Comparison of ENCODE assay signal across 33 cellular contexts in the genomic region with DNA sequence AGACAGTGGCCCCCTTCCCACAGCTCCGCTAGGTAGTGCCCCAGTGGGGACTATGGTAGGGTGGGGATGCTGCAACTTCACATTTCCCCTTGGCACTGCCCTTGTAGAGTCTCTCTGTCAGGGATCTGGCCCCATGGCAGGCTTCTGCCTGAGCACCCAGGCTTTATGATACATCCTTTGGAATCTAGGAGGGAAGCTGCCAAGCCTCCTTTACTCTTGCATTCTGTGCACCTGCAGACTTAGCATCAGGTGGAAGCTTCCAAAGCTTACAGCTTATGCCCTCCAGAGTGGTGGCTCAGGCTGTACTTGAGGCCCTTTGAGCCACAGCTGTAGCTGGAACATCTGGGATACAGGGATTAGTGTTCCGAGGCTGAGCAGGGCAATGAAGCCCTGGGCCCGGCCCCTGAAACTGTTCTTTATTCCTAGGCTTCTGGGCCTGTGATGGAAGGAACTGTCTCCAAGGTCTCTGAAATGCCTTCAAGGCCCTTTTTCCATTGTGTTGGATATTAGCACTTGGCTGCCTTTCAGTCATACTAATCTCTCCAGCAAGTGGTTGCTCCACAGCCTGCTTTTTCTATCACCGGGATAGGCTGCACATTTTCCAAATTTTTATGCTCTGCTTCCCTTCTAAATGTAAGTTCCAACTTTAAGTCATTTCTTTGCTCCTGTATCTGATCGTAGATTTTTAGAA. TPM values are rescaled to one million over a fixed set of nuclear protein-coding genes. Genes with fewer than 3 reads are reported as not detected.
"Had no signal": no experiment of that assay in that cellular context is flagged by ENCODE, and none has a peak within 500 bp of the region (broad histone marks: within the 10 kb centered on the region; RNA-seq: fewer than 3 reads in every experiment).

No MANE protein-coding gene starts in this region.

- DNase-seq: hypothalamus; immature natural killer cell; kidney; left colon; left lung; lower lobe of right lung; mammary epithelial cell; mesendoderm; mucosa of descending colon; naive thymus-derived CD4-positive, alpha-beta T cell; ovary; stimulated activated CD4-positive, alpha-beta T cell treated with anti-CD3 and anti-CD28 coated beads, Interleukin-12 subunit alpha, Interleukin-12 subunit beta, amount 100 ng/mL, for 4 hours; stimulated activated CD4-positive, alpha-beta T cell treated with anti-CD3 and anti-CD28 coated beads, Interleukin-15, amount 100 ng/mL, for 24 hours; stimulated activated CD4-positive, alpha-beta T cell treated with anti-CD3 and anti-CD28 coated beads, Interleukin-2, amount 100 ng/mL, for 24 hours; stimulated activated CD4-positive, alpha-beta T cell treated with anti-CD3 and anti-CD28 coated beads, Interleukin-4, amount 100 ng/mL, for 1 hour; stimulated activated naive B cell treated with anti-CD40 and anti-IgM and Interleukin-4, amounts not matched to agents 10 μg/mL and 1 μg/mL and 100 μg/mL, for 72 hours; stimulated activated naive CD8-positive, alpha-beta T cell treated with anti-CD3 and anti-CD28 coated beads, Interleukin-15, Interleukin-2, amounts not matched to agents 100 U/mL and 50 U/mL, for 24 hours; stomach; testis; thyroid gland; transverse colon; upper lobe of left lung had no signal

- H3K9me3 ChIP-seq: left lung, lower lobe of right lung, mucosa of descending colon, ovary, right atrium auricular region, stomach, testis, thyroid gland, transverse colon, upper lobe of left lung had no signal

- H3K27me3 Mint-ChIP-seq: progenitor cell of endocrine pancreas had no signal

- H3K27me3 ChIP-seq: left lung, ovary, right atrium auricular region, stomach, testis, thyroid gland, transverse colon, upper lobe of left lung had no signal

- FAIRE-seq: islet of Langerhans, kidney had no signal

- H3K27ac Mint-ChIP-seq: immature natural killer cell; mesothelial cell of epicardium; naive thymus-derived CD4-positive, alpha-beta T cell; natural killer cell treated with Interleukin-12 subunit alpha and Interleukin-12 subunit beta and Interleukin-15 and Interleukin-18, amount 100 ng/mL, for 72 hours; progenitor cell of endocrine pancreas; stimulated activated naive B cell treated with anti-CD40 and anti-IgM and Interleukin-4, amounts not matched to agents 10 μg/mL and 1 μg/mL and 100 μg/mL, for 72 hours had no signal

- H3K27ac ChIP-seq: left lung, lower lobe of right lung, ovary, right atrium auricular region, stomach, testis, thyroid gland, transverse colon, upper lobe of left lung had no signal

- H3K4me1 ChIP-seq: left lung, lower lobe of right lung, right atrium auricular region, stomach, testis, thyroid gland, transverse colon, upper lobe of left lung had no signal

- H3K9me3 Mint-ChIP-seq: mesothelial cell of epicardium; natural killer cell treated with Interleukin-12 subunit alpha and Interleukin-12 subunit beta and Interleukin-15 and Interleukin-18, amount 100 ng/mL, for 72 hours had no signal

- H3K36me3 Mint-ChIP-seq: immature natural killer cell; mesothelial cell of epicardium; natural killer cell treated with Interleukin-12 subunit alpha and Interleukin-12 subunit beta and Interleukin-15 and Interleukin-18, amount 100 ng/mL, for 72 hours had no signal

- H3K4me3 ChIP-seq: left lung, lower lobe of right lung, mucosa of descending colon, ovary, right atrium auricular region, stomach, testis, thyroid gland, transverse colon, upper lobe of left lung had no signal

- H3K4me1 Mint-ChIP-seq: immature natural killer cell, mesothelial cell of epicardium had no signal

- H3K4me3 Mint-ChIP-seq: immature natural killer cell; mesothelial cell of epicardium; naive thymus-derived CD4-positive, alpha-beta T cell; natural killer cell treated with Interleukin-12 subunit alpha and Interleukin-12 subunit beta and Interleukin-15 and Interleukin-18, amount 100 ng/mL, for 72 hours; stimulated activated naive B cell treated with anti-CD40 and anti-IgM and Interleukin-4, amounts not matched to agents 10 μg/mL and 1 μg/mL and 100 μg/mL, for 72 hours had no signal

- H3K36me3 ChIP-seq: left lung, lower lobe of right lung, ovary, right atrium auricular region, stomach, thyroid gland, transverse colon, upper lobe of left lung had no signal

- ATAC-seq: left colon; left lung; lower lobe of right lung; mucosa of descending colon; naive thymus-derived CD4-positive, alpha-beta T cell; stimulated activated naive B cell treated with anti-CD40 and anti-IgM and Interleukin-4, amounts not matched to agents 10 μg/mL and 1 μg/mL and 100 μg/mL, for 72 hours; stimulated activated naive CD8-positive, alpha-beta T cell treated with anti-CD3 and anti-CD28 coated beads, Interleukin-15, Interleukin-2, amounts not matched to agents 100 U/mL and 50 U/mL, for 24 hours had no signal

RNA-seq across cellular contexts. Expression of gene OR6J1, which starts 22.2 kb away (rescaled TPM):
- total RNA-seq: kidney; left colon; left lung; liver; lower lobe of right lung; mammary epithelial cell; mesothelial cell of epicardium; mucosa of descending colon; myocyte; naive thymus-derived CD4-positive, alpha-beta T cell; natural killer cell treated with Interleukin-12 subunit alpha and Interleukin-12 subunit beta and Interleukin-15 and Interleukin-18, amount 100 ng/mL, for 72 hours; omental fat pad; progenitor cell of endocrine pancreas; pulmonary artery endothelial cell; right atrium auricular region; skeletal muscle tissue; stomach; thyroid gland; transverse colon had no signal
- polyA plus RNA-seq: immature natural killer cell; liver; mammary epithelial cell; naive thymus-derived CD4-positive, alpha-beta T cell; neural cell; ovary; stomach had no signal
